Comparison of ENCODE assay signal across 1 cellular context in genomic region chr14:75042040-75042439, GRCh38.
TF ChIP-seq lines count a peak whose summit lies in the region.

No MANE protein-coding gene starts in this region.

TF ChIP-seq in GM12878, 131 proteins besides CTCF, POLR2A, EP300 and RAD21:
- TF ChIP-seq TCF12 (IDR thresholded peaks at IDR 0.05; ENCODE audit: low read depth, low read length): peak; percentile 56; the same call in 1 of the 2 replicates
- 0 out of 2 replicates have a peak, but pooled peaks have one; percentile 49 for TF ChIP-seq MTA2 (IDR thresholded peaks at IDR 0.05; ENCODE audit: low read depth)
- no peak for TF ChIP-seq SMAD1 (IDR thresholded peaks at IDR 0.05; ENCODE audit: low read depth, partially characterized antibody)
- no peak for TF ChIP-seq SKIL (IDR thresholded peaks at IDR 0.05; ENCODE audit: low read depth, poor library complexity, severe bottlenecking)
- no peak for TF ChIP-seq RELB (IDR thresholded peaks at IDR 0.05; ENCODE audit: low read depth)
- TF ChIP-seq IKZF1 (conservative IDR thresholded peaks at IDR 0.05): peak; percentile 35; the same call in 1 of the 2 replicates
- TF ChIP-seq NR2F1 (conservative IDR thresholded peaks at IDR 0.05): 0 out of 2 replicates have a peak, but pooled peaks have one; percentile 31
- TF ChIP-seq POU2F2 (IDR thresholded peaks at IDR 0.05; ENCODE audit: borderline replicate concordance, low read depth, low read length): peak; percentile 71; the same call in 2 of the 3 replicates
- TF ChIP-seq NRF1 (conservative IDR thresholded peaks at IDR 0.05; ENCODE audit: low read depth, low read length): no peak
